ENCODE assay signal across 1 cellular context in the genomic region with DNA sequence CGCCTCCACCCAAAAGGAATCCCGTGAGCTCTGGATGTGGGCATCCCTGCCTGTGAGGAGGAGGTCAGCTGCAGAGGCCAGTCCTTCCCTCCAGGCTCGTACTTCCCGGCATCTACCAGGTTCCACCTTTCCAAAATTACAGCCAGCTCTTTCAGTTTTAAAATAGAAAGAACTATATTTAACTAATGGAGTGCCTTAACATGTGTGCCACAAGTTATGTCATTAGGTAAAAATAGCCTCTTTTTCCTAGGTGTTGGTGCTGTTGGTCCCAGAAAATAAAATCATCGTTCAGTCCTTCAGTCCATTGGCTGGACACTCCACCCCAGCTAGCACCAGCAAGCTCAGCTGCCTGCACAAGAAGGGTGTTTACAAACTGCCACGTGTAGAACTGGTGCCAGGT.
TF ChIP-seq lines count a peak whose summit lies in the region.

No MANE protein-coding gene starts in this region.

TF ChIP-seq in IMR-90, 13 proteins besides CTCF, POLR2A, EP300 and RAD21 (continued from another document):
- TF ChIP-seq FOS (IDR thresholded peaks at IDR 0.05; ENCODE audit: low read depth, low read length) (no peak), MAZ (IDR thresholded peaks at IDR 0.05; ENCODE audit: borderline replicate concordance, low read depth, low read length) (no peak), CEBPB (IDR thresholded peaks at IDR 0.05; ENCODE audit: low read depth, low read length) (no peak), MXI1 (IDR thresholded peaks at IDR 0.05; ENCODE audit: borderline replicate concordance, low read depth, low read length) (no peak)
